Comparison of ENCODE assay signal across 9 cellular contexts in the genomic region with DNA sequence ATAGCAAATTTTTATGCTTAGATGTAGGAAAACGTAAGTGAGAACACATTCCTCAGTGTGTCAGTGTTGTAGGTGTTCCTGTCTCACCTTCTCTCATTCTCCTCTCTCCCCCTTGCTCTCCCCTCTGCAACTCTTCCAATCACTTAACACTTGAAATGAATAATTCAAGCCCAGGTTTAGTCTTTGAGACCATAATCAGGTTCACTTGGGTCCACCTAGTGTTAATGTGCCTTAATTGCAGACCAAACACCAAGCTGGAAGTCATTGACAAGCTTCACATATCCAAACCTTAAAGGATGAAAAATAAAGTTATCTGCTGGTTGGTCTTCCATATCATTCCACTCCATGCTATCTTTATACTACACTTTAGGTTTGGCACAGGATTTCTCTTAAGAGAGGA. TPM values are rescaled to one million over a fixed set of nuclear protein-coding genes. Genes with fewer than 3 reads are reported as not detected.
DNase-seq lines count a peak whose midpoint lies in the region; ATAC-seq and TF ChIP-seq lines count a peak whose summit lies in the region.
"Had no signal": no experiment of that assay in that cellular context is flagged by ENCODE, and none has a peak within 500 bp of the region (broad histone marks: within the 10 kb centered on the region; RNA-seq: fewer than 3 reads in every experiment).

No MANE protein-coding gene starts in this region.

- H3K27me3 Mint-ChIP-seq in activated CD4-positive, alpha-beta memory T cell treated with anti-CD3 and anti-CD28 coated beads for 36 hours, result no peaks in the 10 kb centered on the region
- H3K27me3 Mint-ChIP-seq: brain had no signal

- H3K9me3 Mint-ChIP-seq in activated CD4-positive, alpha-beta memory T cell treated with anti-CD3 and anti-CD28 coated beads for 36 hours, result no peaks in the 10 kb centered on the region
- H3K9me3 Mint-ChIP-seq: brain had no signal

- H3K27ac Mint-ChIP-seq in activated CD4-positive, alpha-beta memory T cell treated with anti-CD3 and anti-CD28 coated beads for 36 hours, result no peak overlapping the region
- H3K27ac Mint-ChIP-seq: brain had no signal

- no peaks in the 10 kb centered on the region for H3K4me1 ChIP-seq in HEK293 (ENCODE audit: control insufficient read depth, insufficient read depth, low read length)

- intact Hi-C loops in activated CD4-positive, alpha-beta memory T cell treated with anti-CD3 and anti-CD28 coated beads for 36 hours (cut with micrococcal nuclease), result no loop called here

- no peak overlapping the region for H3K4me3 ChIP-seq in HEK293 (ENCODE audit: low read depth, low read length)

- CTCF ChIA-PET in HEK293 (lab: Yijun Ruan, JAX), result interaction anchor here (0.6 to 2.7 kb wide), 14 partner anchors 10 to 746 kb away, joined by 3 to 21 read pairs (median 3); no protein-coding TSS in a partner anchor
- CTCF ChIA-PET in activated CD4-positive, alpha-beta memory T cell treated with anti-CD3 and anti-CD28 coated beads for 36 hours (lab: Charles Lee), result interaction anchor here (0.6 to 1.8 kb wide), 10 partner anchors 8 to 357 kb away, joined by 3 to 15 read pairs (median 3); no protein-coding TSS in a partner anchor

- no peaks in the 10 kb centered on the region for H3K36me3 Mint-ChIP-seq in activated CD4-positive, alpha-beta memory T cell treated with anti-CD3 and anti-CD28 coated beads for 36 hours

- no peak overlapping the region for H3K4me3 Mint-ChIP-seq in activated CD4-positive, alpha-beta memory T cell treated with anti-CD3 and anti-CD28 coated beads for 36 hours
- H3K4me3 Mint-ChIP-seq: brain had no signal

- no peak for ATAC-seq in HG03457 (IDR thresholded peaks at IDR 0.05; ENCODE audit: unreplicated experiment)

- POLR2A ChIA-PET in HEK293 (lab: Yijun Ruan, JAX), result no interaction called here
- POLR2A ChIA-PET in activated CD4-positive, alpha-beta memory T cell treated with anti-CD3 and anti-CD28 coated beads for 36 hours (lab: Charles Lee), result no interaction called here

- H3K36me3 ChIP-seq in HEK293 (ENCODE audit: control insufficient read depth in 2 of 2, insufficient read depth in 1 of 2, low read length in 2 of 2), result peaks cover 15 to 30% of the 10 kb centered on the region in 2 experiments

- H3K9me3 ChIP-seq in HEK293 (ENCODE audit: control insufficient read depth, insufficient read depth, low read depth, low read length), result no peaks in the 10 kb centered on the region

- DNase-seq in EH (ENCODE audit: low read depth), result peak; percentile 33
- peak; percentile 14 for DNase-seq in SK-N-DZ (ENCODE audit: low spot score)
- peak; percentile 22 for DNase-seq in iPS-NIHi7 (ENCODE audit: extremely low spot score)
- no peak for DNase-seq in activated CD4-positive, alpha-beta memory T cell treated with anti-CD3 and anti-CD28 coated beads for 36 hours
- no peak for DNase-seq in ecto neural progenitor cell (ENCODE audit: low spot score)
- DNase-seq in NCI-H2196 (lab: John Stamatoyannopoulos, UW; ENCODE audit: unreplicated experiment), result no peak

- 0 out of 2 replicates have a peak, but pooled peaks have one; percentile 9 for TF ChIP-seq CTCF in HEK293 (tag by site-specific recombination; IDR thresholded peaks at IDR 0.05)

- no peaks in the 10 kb centered on the region for H3K4me1 Mint-ChIP-seq in activated CD4-positive, alpha-beta memory T cell treated with anti-CD3 and anti-CD28 coated beads for 36 hours (ENCODE audit: low read depth)
- H3K4me1 Mint-ChIP-seq: brain had no signal

- H3K27ac ChIP-seq in HEK293 (ENCODE audit: extremely low read depth, low read depth, low read length), result no peak overlapping the region

TF ChIP-seq in HEK293, 187 proteins besides CTCF, POLR2A, EP300 and RAD21:
- TF ChIP-seq ZNF670 (tag by site-specific recombination; IDR thresholded peaks at IDR 0.05; ENCODE audit: low read depth), result no peak
- TF ChIP-seq ZNF10 (tag by site-specific recombination; IDR thresholded peaks at IDR 0.05), result no peak
- TF ChIP-seq, protein P1, sequence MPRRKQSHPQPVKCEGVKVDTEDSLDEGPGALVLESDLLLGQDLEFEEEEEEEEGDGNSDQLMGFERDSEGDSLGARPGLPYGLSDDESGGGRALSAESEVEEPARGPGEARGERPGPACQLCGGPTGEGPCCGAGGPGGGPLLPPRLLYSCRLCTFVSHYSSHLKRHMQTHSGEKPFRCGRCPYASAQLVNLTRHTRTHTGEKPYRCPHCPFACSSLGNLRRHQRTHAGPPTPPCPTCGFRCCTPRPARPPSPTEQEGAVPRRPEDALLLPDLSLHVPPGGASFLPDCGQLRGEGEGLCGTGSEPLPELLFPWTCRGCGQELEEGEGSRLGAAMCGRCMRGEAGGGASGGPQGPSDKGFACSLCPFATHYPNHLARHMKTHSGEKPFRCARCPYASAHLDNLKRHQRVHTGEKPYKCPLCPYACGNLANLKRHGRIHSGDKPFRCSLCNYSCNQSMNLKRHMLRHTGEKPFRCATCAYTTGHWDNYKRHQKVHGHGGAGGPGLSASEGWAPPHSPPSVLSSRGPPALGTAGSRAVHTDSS (tag by site-specific recombination; IDR thresholded peaks at IDR 0.05), result no peak
- no peak for TF ChIP-seq ZXDB (tag by site-specific recombination; IDR thresholded peaks at IDR 0.05)
- TF ChIP-seq, protein P2, sequence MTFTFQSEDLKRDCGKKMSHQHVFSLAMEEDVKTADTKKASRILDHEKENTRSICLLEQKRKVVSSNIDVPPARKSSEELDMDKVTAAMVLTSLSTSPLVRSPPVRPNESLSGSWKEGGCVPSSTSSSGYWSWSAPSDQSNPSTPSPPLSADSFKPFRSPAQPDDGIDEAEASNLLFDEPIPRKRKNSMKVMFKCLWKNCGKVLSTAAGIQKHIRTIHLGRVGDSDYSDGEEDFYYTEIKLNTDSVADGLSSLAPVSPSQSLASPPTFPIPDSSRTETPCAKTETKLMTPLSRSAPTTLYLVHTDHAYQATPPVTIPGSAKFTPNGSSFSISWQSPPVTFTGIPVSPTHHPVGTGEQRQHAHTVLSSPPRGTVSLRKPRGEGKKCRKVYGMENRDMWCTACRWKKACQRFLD (tag by site-specific recombination; IDR thresholded peaks at IDR 0.05), result no peak
- no peak for TF ChIP-seq ZNF654 (tag by site-specific recombination; IDR thresholded peaks at IDR 0.05; ENCODE audit: low read depth)
- no peak for TF ChIP-seq ZNF433 (tag by site-specific recombination; IDR thresholded peaks at IDR 0.05; ENCODE audit: low read depth)
- no peak for TF ChIP-seq ZNF426 (tag by site-specific recombination; IDR thresholded peaks at IDR 0.05)
- no peak for TF ChIP-seq ZBTB1 (tag by site-specific recombination; IDR thresholded peaks at IDR 0.05)
TF ChIP-seq in HEK293: peak in this region for 0.

RNA-seq across cellular contexts. Expression of a gene that starts 37.0 kb away (rescaled TPM):
- polyA plus RNA-seq in SK-N-DZ (2014; cell fraction: cytosol; rRNA removed), result 40.3 and 47.1 TPM in 2 replicates
- polyA plus RNA-seq in SK-N-DZ (2014; cell fraction: nucleus; rRNA removed), result 36.8 and 43.5 TPM in 2 replicates
- total RNA-seq in activated CD4-positive, alpha-beta memory T cell treated with anti-CD3 and anti-CD28 coated beads for 36 hours, result 1 to 10 TPM; 3.2 to 4.3 TPM

RNA-seq across cellular contexts. Expression of a gene that starts 37.1 kb away (rescaled TPM):
- 113 and 129 TPM in 2 replicates for polyA plus RNA-seq in SK-N-DZ (2014; cell fraction: cytosol; rRNA removed)
- polyA plus RNA-seq in SK-N-DZ (2014; cell fraction: nucleus; rRNA removed), result 118 and 132 TPM in 2 replicates
- total RNA-seq in activated CD4-positive, alpha-beta memory T cell treated with anti-CD3 and anti-CD28 coated beads for 36 hours, result 10 to 100 TPM; 44.2 to 49.9 TPM

Comparison
In these comparisons a context has a peak if more than half of its experiments do, and no peak if none do; other contexts are left out.
1. DNase-seq: peak in EH (single experiment), SK-N-DZ (single experiment) and iPS-NIHi7 (single experiment); none in activated CD4-positive, alpha-beta memory T cell treated with anti-CD3 and anti-CD28 coated beads for 36 hours (single experiment), ecto neural progenitor cell (single experiment) and NCI-H2196 (single experiment).